2 cellular contexts compared by ENCODE assay signal in the genomic region with DNA sequence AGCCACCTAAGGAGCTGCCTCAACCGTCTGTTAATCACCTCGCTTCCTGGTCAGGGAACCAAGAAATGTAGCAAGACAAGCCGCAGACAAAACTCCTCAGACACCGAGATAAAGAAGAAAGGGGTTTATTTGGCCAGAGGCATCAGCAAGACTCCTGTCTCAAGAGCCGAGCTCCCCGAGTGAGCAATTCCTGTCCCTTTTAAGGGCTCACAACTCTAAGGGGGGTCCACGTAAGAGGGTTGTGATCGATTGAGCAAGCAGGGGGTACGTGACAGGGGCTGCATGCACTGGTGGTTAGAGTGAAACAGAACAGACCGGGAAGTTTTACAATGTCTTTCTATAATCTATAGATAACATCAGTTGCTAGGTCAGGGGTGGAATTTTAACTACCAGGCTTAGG. TPM values are rescaled to one million over a fixed set of nuclear protein-coding genes. Genes with fewer than 3 reads are reported as not detected.
"Had no signal": no experiment of that assay in that cellular context is flagged by ENCODE, and none has a peak within 500 bp of the region (broad histone marks: within the 10 kb centered on the region; RNA-seq: fewer than 3 reads in every experiment).

No MANE protein-coding gene starts in this region.

RNA-seq across cellular contexts. Expression of a gene that starts 30.6 kb away (rescaled TPM):
- total RNA-seq: natural killer cell had no signal
- polyA plus RNA-seq: immature natural killer cell had no signal
